In genomic region chr9:113614843-113615648, GRCh38 we compare ENCODE assay signal across 8 cellular contexts.
DNase-seq lines count a peak whose midpoint lies in the region; ATAC-seq and TF ChIP-seq lines count a peak whose summit lies in the region.

No MANE protein-coding gene starts in this region.

- DNase-seq in BJ (ENCODE audit: low read depth) (peak; percentile 66), GM23338 (ENCODE audit: low spot score) (no peak), body of pancreas (peak in 3 of 4 donors; percentile 24 to 34 (median 29)), mucosa of gallbladder (ENCODE audit: low spot score) (peak; percentile 46), WTC11 (ENCODE audit: low spot score) (no peak), kidney tubule cell (ENCODE audit: low spot score) (no peak), SW480 (ENCODE audit: low spot score) (no peak)

- H3K4me3 ChIP-seq in BJ (ENCODE audit: low read depth, low read length) (no peak overlapping the region), GM23338 (no peak overlapping the region), body of pancreas (no peak overlapping the region)

- no peak overlapping the region for H3K4me3 Mint-ChIP-seq in GM23338
- no peak overlapping the region for H3K4me3 Mint-ChIP-seq in WTC11

- H3K27me3 ChIP-seq in BJ (ENCODE audit: control insufficient read depth, insufficient read depth, low read length): no peaks in the 10 kb centered on the region
- no peaks in the 10 kb centered on the region for H3K27me3 ChIP-seq in GM23338 (ENCODE audit: insufficient read depth)
- H3K27me3 ChIP-seq in body of pancreas: no peaks in the 10 kb centered on the region

- 52 to 65% methylated on average over 13 to 14 of the region's 14 CpGs for WGBS in body of pancreas, 2 donors

- H3K36me3 Mint-ChIP-seq in GM23338 (ENCODE audit: low read depth): no peaks in the 10 kb centered on the region
- H3K36me3 Mint-ChIP-seq in WTC11: no peaks in the 10 kb centered on the region

- H3K4me1 Mint-ChIP-seq in GM23338 (peaks cover 26% of the 10 kb centered on the region), WTC11 (peaks cover 22% of the 10 kb centered on the region)

- H3K4me1 ChIP-seq in GM23338 (ENCODE audit: insufficient read depth) (peaks cover 14% of the 10 kb centered on the region), body of pancreas (peaks cover 60% of the 10 kb centered on the region)

- H3K27ac Mint-ChIP-seq in GM23338 (no peak overlapping the region), WTC11 (no peak overlapping the region)

- CTCF ChIA-PET in BJ (lab: Yijun Ruan, JAX): interaction anchor here (0.6 to 2.1 kb wide), 9 partner anchors 10 to 169 kb away, joined by 3 to 10 read pairs (median 3); no protein-coding TSS in a partner anchor
- CTCF ChIA-PET in WTC11 (lab: Charles Lee): interaction anchor here (1.2 to 2.9 kb wide), 2 partner anchors 23 to 40 kb away, joined by 6 to 10 read pairs; no protein-coding TSS in a partner anchor

- intact Hi-C loops in body of pancreas (cut with DNase I): no loop called here

- no peak overlapping the region for H3K27ac ChIP-seq in GM23338 (ENCODE audit: low read depth)
- peak overlapping the region in 3 of 4 donors; percentile 24 to 54 (median 35) for H3K27ac ChIP-seq in body of pancreas

- H4K20me1 ChIP-seq in GM23338 (replicated peaks; ENCODE audit: insufficient read depth): no peaks in the 10 kb centered on the region

- no peaks in the 10 kb centered on the region for H3F3A ChIP-seq in GM23338 (replicated peaks; ENCODE audit: low read depth)

- TF ChIP-seq CTCF in BJ (IDR thresholded peaks at IDR 0.05; ENCODE audit: insufficient read depth, low read depth, low read length) (no peak), GM23338 (conservative IDR thresholded peaks at IDR 0.05; ENCODE audit: low read depth in 2 of 2) (no peak), body of pancreas (IDR thresholded peaks at IDR 0.05) (no peak), WTC11 (IDR thresholded peaks at IDR 0.05) (no peak)

- ATAC-seq in GM23338 (no peak), body of pancreas (no peak), WTC11 (no peak), GM19452 (IDR thresholded peaks at IDR 0.05; ENCODE audit: unreplicated experiment) (no peak)

- 0 out of 2 replicates have a peak, but pooled peaks cover 4% of the 10 kb centered on the region for H3K9me2 ChIP-seq in GM23338 (ENCODE audit: insufficient read depth)

- H3K79me2 ChIP-seq in GM23338 (replicated peaks; ENCODE audit: insufficient read depth): no peaks in the 10 kb centered on the region

- peak overlapping the region; percentile 66; the same call in 1 of the 2 replicates for H2AFZ ChIP-seq in GM23338

- TF ChIP-seq POLR2A in body of pancreas (IDR thresholded peaks at IDR 0.05): no peak

- peaks cover 4% of the 10 kb centered on the region for H3K27me3 Mint-ChIP-seq in GM23338 (ENCODE audit: insufficient read depth, low read depth, poor library complexity)
- no peaks in the 10 kb centered on the region for H3K27me3 Mint-ChIP-seq in WTC11 (ENCODE audit: low read depth)

- no peaks in the 10 kb centered on the region for H3K9me3 Mint-ChIP-seq in GM23338
- H3K9me3 Mint-ChIP-seq in WTC11: no peaks in the 10 kb centered on the region

- H3K4me2 ChIP-seq in GM23338: no peak overlapping the region

- POLR2A ChIA-PET in BJ (lab: Charles Lee): interaction anchor here (0.6 to 0.7 kb wide), 3 partner anchors 16 to 205 kb away, joined by 3 to 5 read pairs (median 3); partner anchors contain the start of genes C9orf43 and POLE3
- POLR2A ChIA-PET in WTC11 (lab: Charles Lee): no interaction called here

- no peaks in the 10 kb centered on the region for H3K36me3 ChIP-seq in BJ (ENCODE audit: control insufficient read depth, insufficient read depth, low read length)
- H3K36me3 ChIP-seq in GM23338 (ENCODE audit: insufficient read depth): no peaks in the 10 kb centered on the region
- no peaks in the 10 kb centered on the region for H3K36me3 ChIP-seq in body of pancreas (replicated peaks in 1 of 2; ENCODE audit: insufficient read depth in 1 of 2, low read depth in 2 of 2)

- no peaks in the 10 kb centered on the region for H3K9me3 ChIP-seq in body of pancreas

TF ChIP-seq in GM23338, 12 proteins besides CTCF, POLR2A, EP300 and RAD21 (continues in another document):
- TF ChIP-seq REST (IDR thresholded peaks at IDR 0.05; ENCODE audit: unreplicated experiment) (no peak), ETS1 (IDR thresholded peaks at IDR 0.05) (no peak)

TF ChIP-seq in WTC11, 78 proteins besides CTCF, POLR2A, EP300 and RAD21 (continues in another document):
- no peak for TF ChIP-seq ZSCAN18 (CRISPR knock-in tag; IDR thresholded peaks at IDR 0.05)
- no peak for TF ChIP-seq ZNF396 (CRISPR knock-in tag; IDR thresholded peaks at IDR 0.05; ENCODE audit: borderline replicate concordance)
- TF ChIP-seq ZNF425 (CRISPR knock-in tag; conservative IDR thresholded peaks at IDR 0.05): no peak
- no peak for TF ChIP-seq ATF6 (CRISPR knock-in tag; IDR thresholded peaks at IDR 0.05)
- no peak for TF ChIP-seq SP1 (CRISPR knock-in tag; conservative IDR thresholded peaks at IDR 0.05)
- TF ChIP-seq, protein P1, sequence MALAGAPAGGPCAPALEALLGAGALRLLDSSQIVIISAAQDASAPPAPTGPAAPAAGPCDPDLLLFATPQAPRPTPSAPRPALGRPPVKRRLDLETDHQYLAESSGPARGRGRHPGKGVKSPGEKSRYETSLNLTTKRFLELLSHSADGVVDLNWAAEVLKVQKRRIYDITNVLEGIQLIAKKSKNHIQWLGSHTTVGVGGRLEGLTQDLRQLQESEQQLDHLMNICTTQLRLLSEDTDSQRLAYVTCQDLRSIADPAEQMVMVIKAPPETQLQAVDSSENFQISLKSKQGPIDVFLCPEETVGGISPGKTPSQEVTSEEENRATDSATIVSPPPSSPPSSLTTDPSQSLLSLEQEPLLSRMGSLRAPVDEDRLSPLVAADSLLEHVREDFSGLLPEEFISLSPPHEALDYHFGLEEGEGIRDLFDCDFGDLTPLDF (CRISPR knock-in tag; IDR thresholded peaks at IDR 0.05): no peak
- no peak for TF ChIP-seq ATF3 (CRISPR knock-in tag; conservative IDR thresholded peaks at IDR 0.05)

Comparison
In these comparisons a context has a peak if more than half of its experiments do, and no peak if none do; other contexts are left out.
1. DNase-seq: peak in BJ (single experiment), body of pancreas (3 of 4) and mucosa of gallbladder (single experiment); none in GM23338 (single experiment), WTC11 (single experiment), kidney tubule cell (single experiment) and SW480 (single experiment).